In genomic region chr11:63666874-63667273, GRCh38 we compare ENCODE assay signal across 18 cellular contexts. TPM values are rescaled to one million over a fixed set of nuclear protein-coding genes. Genes with fewer than 3 reads are reported as not detected.
DNase-seq lines count a peak whose midpoint lies in the region; ATAC-seq and TF ChIP-seq lines count a peak whose summit lies in the region.
"Had no signal": no experiment of that assay in that cellular context is flagged by ENCODE, and none has a peak within 500 bp of the region (broad histone marks: within the 10 kb centered on the region; RNA-seq: fewer than 3 reads in every experiment).

No MANE protein-coding gene starts in this region.

- no peak for TF ChIP-seq CTCF in fibroblast of lung (conservative IDR thresholded peaks at IDR 0.05 in 1 of 2, IDR thresholded peaks at IDR 0.05 in 1 of 2; ENCODE audit: low read depth in 1 of 2, low read length in 2 of 2)
- TF ChIP-seq CTCF in psoas muscle (IDR thresholded peaks at IDR 0.05) = no peak

- peak overlapping the region; percentile 65 for H3K27ac ChIP-seq in fibroblast of lung (ENCODE audit: insufficient read depth, low read length)
- H3K27ac ChIP-seq in psoas muscle = peak overlapping the region; percentile 47
- H3K27ac ChIP-seq in caudate nucleus (ENCODE audit: low read depth, low read length) = no peak overlapping the region
- H3K27ac ChIP-seq: BLaER1 treated with 17β-estradiol and CSF1 and Interleukin-3, amounts not matched to agents 10 nM and 100 nM; HL-60 had no signal

- intact Hi-C loops in psoas muscle (cut with DNase I) = no loop called here

- H3K79me2 ChIP-seq in fibroblast of lung (ENCODE audit: control insufficient read depth, insufficient read depth, low read length) = peaks cover 77% of the 10 kb centered on the region

- H3K9me3 ChIP-seq in adipocyte (ENCODE audit: control insufficient read depth, low read length) (no peaks in the 10 kb centered on the region), fibroblast of lung (ENCODE audit: control insufficient read depth, insufficient read depth, low read depth, low read length) (no peaks in the 10 kb centered on the region), psoas muscle (no peaks in the 10 kb centered on the region)
- H3K9me3 ChIP-seq: BLaER1 treated with 17β-estradiol and CSF1 and Interleukin-3, amounts not matched to agents 10 nM and 100 nM had no signal

- 68 to 85% (median 68%) methylated on average over 4 of the region's 4 CpGs for WGBS in psoas muscle, 3 donors

- no peaks in the 10 kb centered on the region for H3K9me3 Mint-ChIP-seq in activated naive CD4-positive, alpha-beta T cell treated with anti-CD3 and anti-CD28 coated beads, Interleukin-2, amount 50 U/mL, for 72 hours
- H3K9me3 Mint-ChIP-seq: dendritic cell treated with granulocyte-macrophage colony-stimulating factor and Interleukin-4, amounts not matched to agents 40 ng/mL and 50 ng/mL, for 4 days; natural killer cell had no signal

- H3K4me3 ChIP-seq in adipocyte (ENCODE audit: low read length) = peak overlapping the region; percentile 88
- H3K4me3 ChIP-seq in fibroblast of lung (replicated peaks in 1 of 4; ENCODE audit: control extremely low read depth in 1 of 4, insufficient read depth in 1 of 4, low read depth in 3 of 4, low read length in 4 of 4) = no peak overlapping the region
- peak overlapping the region; percentile 1 for H3K4me3 ChIP-seq in psoas muscle
- H3K4me3 ChIP-seq: BLaER1 treated with 17β-estradiol and CSF1 and Interleukin-3, amounts not matched to agents 10 nM and 100 nM had no signal

- H3K36me3 ChIP-seq in adipocyte (ENCODE audit: control insufficient read depth, insufficient read depth, low read length, severe bottlenecking) (no peaks in the 10 kb centered on the region), fibroblast of lung (ENCODE audit: control insufficient read depth, insufficient read depth, low read length) (peaks cover 2% of the 10 kb centered on the region), psoas muscle (ENCODE audit: insufficient read depth in 1 of 2, low read depth in 1 of 2) (no peaks in the 10 kb centered on the region)

- H3K27ac Mint-ChIP-seq in activated naive CD4-positive, alpha-beta T cell treated with anti-CD3 and anti-CD28 coated beads, Interleukin-2, amount 50 U/mL, for 72 hours = no peak overlapping the region
- H3K27ac Mint-ChIP-seq: activated CD8-positive, alpha-beta T cell treated with anti-CD3 and anti-CD28 coated beads, Interleukin-2, amount 10 ng/mL, durations not matched to agents 7 days and 5 days; dendritic cell treated with granulocyte-macrophage colony-stimulating factor and Interleukin-4, amounts not matched to agents 40 ng/mL and 50 ng/mL, for 4 days; natural killer cell had no signal

- H3K27me3 ChIP-seq in adipocyte (replicated peaks; ENCODE audit: control insufficient read depth, insufficient read depth, low read length) (no peaks in the 10 kb centered on the region), fibroblast of lung (ENCODE audit: control insufficient read depth, insufficient read depth, low read length) (no peaks in the 10 kb centered on the region), psoas muscle (ENCODE audit: insufficient read depth in 3 of 3, low read length in 2 of 3) (no peaks in the 10 kb centered on the region)
- H3K27me3 ChIP-seq: BLaER1 treated with 17β-estradiol and CSF1 and Interleukin-3, amounts not matched to agents 10 nM and 100 nM had no signal

- H3K4me2 ChIP-seq in fibroblast of lung (ENCODE audit: extremely low read depth, insufficient read depth, low read length) = peak overlapping the region; percentile 61

- no peak for ATAC-seq in psoas muscle
- ATAC-seq in activated naive CD4-positive, alpha-beta T cell treated with anti-CD3 and anti-CD28 coated beads, Interleukin-2, amount 50 U/mL, for 72 hours = no peak
- ATAC-seq: activated CD8-positive, alpha-beta T cell treated with anti-CD3 and anti-CD28 coated beads, Interleukin-2, amount 10 ng/mL, durations not matched to agents 7 days and 5 days; left ventricle myocardium superior; natural killer cell had no signal

- H3K36me3 Mint-ChIP-seq in activated naive CD4-positive, alpha-beta T cell treated with anti-CD3 and anti-CD28 coated beads, Interleukin-2, amount 50 U/mL, for 72 hours = peaks cover 6 to 8% of the 10 kb centered on the region in 2 donors
- H3K36me3 Mint-ChIP-seq: natural killer cell had no signal

- H3K4me1 ChIP-seq in adipocyte (ENCODE audit: control insufficient read depth, insufficient read depth, low read length) = peaks cover 67% of the 10 kb centered on the region
- H3K4me1 ChIP-seq in fibroblast of lung (ENCODE audit: control insufficient read depth, extremely low read depth, insufficient read depth, low read length) = peaks cover 27% of the 10 kb centered on the region
- peaks cover 55% of the 10 kb centered on the region for H3K4me1 ChIP-seq in psoas muscle

- DNase-seq in EL = peak; percentile 64
- DNase-seq in adipocyte (ENCODE audit: low read depth) = peak; percentile 78
- DNase-seq in fibroblast of lung (ENCODE audit: low read depth in 2 of 2) = peak; percentile 53 to 93
- DNase-seq in psoas muscle = no peak
- DNase-seq in caudate nucleus (lab: John Stamatoyannopoulos, UW) = no peak
- DNase-seq in NCI-H1436 (lab: John Stamatoyannopoulos, UW) = no peak
- no peak for DNase-seq in activated naive CD4-positive, alpha-beta T cell treated with anti-CD3 and anti-CD28 coated beads, Interleukin-2, amount 50 U/mL, for 72 hours (ENCODE audit: low spot score in 2 of 2)
- DNase-seq in putamen (ENCODE audit: low spot score) = no peak
- DNase-seq: activated CD8-positive, alpha-beta T cell treated with anti-CD3 and anti-CD28 coated beads, Interleukin-2, amount 10 ng/mL, durations not matched to agents 7 days and 5 days; amygdala; DMS 273 treated with DMSO at 0.1 percent for 48 hours; left ventricle myocardium superior; natural killer cell; NCI-H345; substantia nigra had no signal

- H3K9ac ChIP-seq in adipocyte (ENCODE audit: low read length) = peak overlapping the region; percentile 54
- no peak overlapping the region for H3K9ac ChIP-seq in fibroblast of lung (ENCODE audit: insufficient read depth, low read length)

- no peak overlapping the region for H2AFZ ChIP-seq in fibroblast of lung (ENCODE audit: low read length)

- no peaks in the 10 kb centered on the region for H4K20me1 ChIP-seq in fibroblast of lung (ENCODE audit: control insufficient read depth, extremely low read depth, insufficient read depth, low read length)

RNA-seq across cellular contexts. Expression of gene ATL3, which starts 4.3 kb away (rescaled TPM):
- total RNA-seq in fibroblast of lung = 120 and 147 TPM in 2 replicates
- polyA plus RNA-seq in fibroblast of lung = 89.5 and 111 TPM in 2 replicates
- polyA plus RNA-seq in fibroblast of lung (2012) = 42.3 and 43.9 TPM in 2 replicates
- polyA minus RNA-seq in fibroblast of lung (ENCODE audit: low replicate concordance) = 46.6 and 65.0 TPM in 2 replicates
- 10 to 100 TPM in 3 of 4 donors, 1 to 10 TPM in 1; 9.4 to 12.2 (median 10.7) TPM for total RNA-seq in psoas muscle
- polyA plus RNA-seq in psoas muscle = 1 to 10 TPM; 3.2 to 6.4 (median 3.3) TPM
- 10 to 100 TPM; 14.5 to 26.9 TPM for total RNA-seq in activated naive CD4-positive, alpha-beta T cell treated with anti-CD3 and anti-CD28 coated beads, Interleukin-2, amount 50 U/mL, for 72 hours

RNA-seq across cellular contexts. Expression of gene RTN3, which starts 14.4 kb away (rescaled TPM):
- total RNA-seq in fibroblast of lung (67.8 and 93.3 TPM in 2 replicates), psoas muscle (100 to 1,000 TPM in 1 of 4 donors, 10 to 100 TPM in 3; 40.5 to 110 (median 70.8) TPM)
- polyA plus RNA-seq in fibroblast of lung (158 and 167 TPM in 2 replicates), psoas muscle (100 to 1,000 TPM in 1 of 3 donors, 10 to 100 TPM in 2; 35.3 to 162 (median 62.0) TPM)
- 120 and 126 TPM in 2 replicates for polyA plus RNA-seq in fibroblast of lung (2012)
- 69.8 and 75.1 TPM in 2 replicates for polyA minus RNA-seq in fibroblast of lung (ENCODE audit: low replicate concordance)
- 10 to 100 TPM; 48.9 to 67.7 TPM for total RNA-seq in activated naive CD4-positive, alpha-beta T cell treated with anti-CD3 and anti-CD28 coated beads, Interleukin-2, amount 50 U/mL, for 72 hours

RNA-seq across cellular contexts. Expression of gene PLAAT3, which starts 52.6 kb away (rescaled TPM):
- total RNA-seq in fibroblast of lung (32.1 and 45.4 TPM in 2 replicates), psoas muscle (100 to 1,000 TPM in 1 of 4 donors, 10 to 100 TPM in 3; 67.6 to 102 (median 83.6) TPM)
- polyA plus RNA-seq in fibroblast of lung (11.4 and 40.9 TPM in 2 replicates), psoas muscle (100 to 1,000 TPM in 1 of 3 donors, 10 to 100 TPM in 2; 50.0 to 115 (median 82.3) TPM)
- polyA plus RNA-seq in fibroblast of lung (2012) = 10.8 and 35.5 TPM in 2 replicates
- 17.5 and 32.9 TPM in 2 replicates for polyA minus RNA-seq in fibroblast of lung (ENCODE audit: low replicate concordance)
- 1 to 10 TPM; 6.3 to 9.4 TPM for total RNA-seq in activated naive CD4-positive, alpha-beta T cell treated with anti-CD3 and anti-CD28 coated beads, Interleukin-2, amount 50 U/mL, for 72 hours

Comparison
In these comparisons a context has a peak if more than half of its experiments do, and no peak if none do; other contexts are left out.
1. DNase-seq: peak in EL (single experiment), adipocyte (single experiment) and fibroblast of lung (2 of 2); none in psoas muscle (0 of 2), caudate nucleus (0 of 61), NCI-H1436 (single experiment), activated naive CD4-positive, alpha-beta T cell treated with anti-CD3 and anti-CD28 coated beads, Interleukin-2, amount 50 U/mL, for 72 hours (0 of 2) and putamen (single experiment).
2. H3K4me3 ChIP-seq: peak in adipocyte (single experiment) and psoas muscle (single experiment); none in fibroblast of lung (0 of 4).